Comparison of ENCODE assay signal across 8 cellular contexts in the genomic region with DNA sequence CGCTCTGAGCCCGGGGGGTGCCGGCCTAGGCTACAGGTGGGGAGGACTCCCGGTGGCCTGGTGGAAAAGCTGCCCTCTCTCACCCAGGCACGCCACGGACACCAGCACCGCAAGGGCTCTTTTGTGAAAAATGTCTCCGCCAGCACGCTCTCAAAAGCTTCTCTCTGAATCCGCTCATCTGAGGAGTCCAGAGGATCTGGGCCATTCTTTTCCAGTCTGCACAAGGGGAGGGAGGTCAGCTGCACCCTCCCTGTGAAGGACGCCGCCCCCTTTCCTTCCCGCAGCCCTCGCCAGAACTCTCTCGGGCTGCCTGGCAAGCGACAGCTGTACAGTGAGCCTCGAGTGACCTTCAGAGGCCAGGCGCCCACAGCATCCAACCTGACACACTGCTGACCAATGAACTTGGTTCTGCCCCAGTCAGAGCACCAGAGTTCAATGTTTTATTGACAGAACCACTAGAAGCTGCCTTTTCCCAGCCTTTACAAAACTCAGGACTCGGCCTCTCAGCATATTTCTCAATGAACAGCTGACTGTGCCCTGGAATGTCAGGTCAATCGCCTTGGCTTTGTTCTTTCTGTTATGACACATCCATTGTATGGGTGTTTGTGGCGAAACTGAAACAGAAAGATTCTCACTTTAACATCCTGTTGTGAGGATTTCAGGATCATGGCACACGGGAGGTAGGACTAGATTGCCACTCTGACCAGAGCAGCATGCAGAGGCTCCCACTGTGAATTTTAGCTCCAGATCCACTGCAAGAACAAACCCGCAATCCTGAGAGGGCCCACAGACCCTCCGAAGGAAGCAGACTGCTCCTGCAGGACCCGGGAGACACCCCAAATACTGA. TPM values are rescaled to one million over a fixed set of nuclear protein-coding genes. Genes with fewer than 3 reads are reported as not detected.
A peak's percentile ranks its signal among the peaks of the same experiment; 100 is the strongest.
DNase-seq lines count a peak whose midpoint lies in the region; ATAC-seq and TF ChIP-seq lines count a peak whose summit lies in the region.

No MANE protein-coding gene starts in this region.

- no peak overlapping the region for H3K27ac ChIP-seq in CD8-positive, alpha-beta memory T cell (ENCODE audit: low read depth, low read length)
- H3K27ac ChIP-seq in HCT116 (ENCODE audit: low read depth, low read length), result peak overlapping the region; percentile 76
- peak overlapping the region; percentile 78 to 79 for H3K27ac ChIP-seq in mucosa of rectum (ENCODE audit: low read depth in 2 of 2, low read length in 2 of 2)
- H3K27ac ChIP-seq in urinary bladder (ENCODE audit: low read depth), result peak overlapping the region; percentile 59

- ATAC-seq in HCT116, result peak; percentile 66
- ATAC-seq in esophagus mucosa, result peak; percentile 80
- ATAC-seq in HG02973 (IDR thresholded peaks at IDR 0.05; ENCODE audit: unreplicated experiment), result no peak

- H3K9me2 ChIP-seq in HCT116 (ENCODE audit: insufficient read depth), result no peaks in the 10 kb centered on the region

- POLR2A ChIA-PET in CD8-positive, alpha-beta memory T cell (lab: Charles Lee), result interaction anchor here (0.6 to 4.4 kb wide), 17 partner anchors 8 to 113 kb away, joined by 3 to 37 read pairs (median 4); a partner anchor contains a TSS
- POLR2A ChIA-PET in HCT116 (lab: Charles Lee), result interaction anchor here (0.8 to 2.7 kb wide), 5 partner anchors 8 to 35 kb away, joined by 3 to 20 read pairs (median 4); a partner anchor contains a TSS

- peak overlapping the region; percentile 80 for H3K4me2 ChIP-seq in HCT116 (ENCODE audit: low read length)

- H3K9me3 Mint-ChIP-seq in CD8-positive, alpha-beta memory T cell, result no peaks in the 10 kb centered on the region
- H3K9me3 Mint-ChIP-seq in T-helper 2 cell treated with Interferon-gamma antibody and Interleukin-4, amounts not matched to agents 5 μg/mL and 100 μg/mL, for 36 hours, result peaks cover 6% of the 10 kb centered on the region

- H3K9ac ChIP-seq in HCT116 (ENCODE audit: low read length) (peak overlapping the region; percentile 63), mucosa of rectum (ENCODE audit: low read depth in 1 of 2, low read length in 2 of 2) (peak overlapping the region; percentile 68 to 76)

- DNase-seq in CD8-positive, alpha-beta memory T cell, result peak in 1 of 5 donors; percentile 25
- peak; percentile 58 for DNase-seq in HCT116 (ENCODE audit: low read depth, low spot score)
- DNase-seq in T-helper 2 cell treated with Interferon-gamma antibody and Interleukin-4, amounts not matched to agents 5 μg/mL and 100 μg/mL, for 36 hours (ENCODE audit: low spot score), result no peak
- DNase-seq in lower leg skin (ENCODE audit: low spot score in 2 of 2), result no peak

- H3K4me3 ChIP-seq in CD8-positive, alpha-beta memory T cell (ENCODE audit: low read length), result peak overlapping the region; percentile 34
- peak overlapping the region; percentile 43 to 47 for H3K4me3 ChIP-seq in HCT116 (replicated peaks in 1 of 2; ENCODE audit: low read depth in 1 of 2, low read length in 2 of 2)
- H3K4me3 ChIP-seq in mucosa of rectum (ENCODE audit: low read length in 2 of 2), result peak overlapping the region; percentile 58 to 69
- peak overlapping the region; percentile 74 for H3K4me3 ChIP-seq in urinary bladder (ENCODE audit: low read depth, low read length)
- H3K4me3 ChIP-seq in lower leg skin (ENCODE audit: low read depth, poor library complexity, severe bottlenecking), result no peak overlapping the region

- no peaks in the 10 kb centered on the region for H3K79me2 ChIP-seq in HCT116 (ENCODE audit: insufficient read depth, low read length)

- H3K27ac Mint-ChIP-seq in CD8-positive, alpha-beta memory T cell, result peak overlapping the region; percentile 88 to 98 (median 95)
- peak overlapping the region; percentile 92 for H3K27ac Mint-ChIP-seq in T-helper 2 cell treated with Interferon-gamma antibody and Interleukin-4, amounts not matched to agents 5 μg/mL and 100 μg/mL, for 36 hours

- peak overlapping the region; percentile 74 to 95 (median 85) for H3K4me3 Mint-ChIP-seq in CD8-positive, alpha-beta memory T cell
- peak overlapping the region; percentile 86 for H3K4me3 Mint-ChIP-seq in T-helper 2 cell treated with Interferon-gamma antibody and Interleukin-4, amounts not matched to agents 5 μg/mL and 100 μg/mL, for 36 hours

- no peaks in the 10 kb centered on the region for H3K27me3 Mint-ChIP-seq in CD8-positive, alpha-beta memory T cell
- no peaks in the 10 kb centered on the region for H3K27me3 Mint-ChIP-seq in T-helper 2 cell treated with Interferon-gamma antibody and Interleukin-4, amounts not matched to agents 5 μg/mL and 100 μg/mL, for 36 hours (ENCODE audit: low read depth)

- intact Hi-C loops in HCT116 (cut with micrococcal nuclease), result no loop called here
- intact Hi-C loops in lower leg skin (cut with DNase I; ENCODE audit: low total_unique reads), result no loop called here

- H3K36me3 Mint-ChIP-seq in CD8-positive, alpha-beta memory T cell, result peaks cover 0 to 4% (median 4%) of the 10 kb centered on the region in 3 donors
- peaks cover 16% of the 10 kb centered on the region for H3K36me3 Mint-ChIP-seq in T-helper 2 cell treated with Interferon-gamma antibody and Interleukin-4, amounts not matched to agents 5 μg/mL and 100 μg/mL, for 36 hours (ENCODE audit: low read depth)

- H3K4me1 Mint-ChIP-seq in CD8-positive, alpha-beta memory T cell, result peaks cover 71 to 85% (median 83%) of the 10 kb centered on the region in 3 donors
- peaks cover 59% of the 10 kb centered on the region for H3K4me1 Mint-ChIP-seq in T-helper 2 cell treated with Interferon-gamma antibody and Interleukin-4, amounts not matched to agents 5 μg/mL and 100 μg/mL, for 36 hours (ENCODE audit: low read depth)

- CTCF ChIA-PET in CD8-positive, alpha-beta memory T cell (lab: Charles Lee), result interaction anchor here (1.0 to 3.7 kb wide), 8 partner anchors 12 to 113 kb away, joined by 3 to 12 read pairs (median 5); a partner anchor contains a TSS
- CTCF ChIA-PET in HCT116 (lab: Charles Lee), result interaction anchor here (1.6 to 2.6 kb wide), 2 partner anchors 9 to 85 kb away, joined by 4 to 11 read pairs; no protein-coding TSS in a partner anchor

- TF ChIP-seq CTCF in HCT116 (IDR thresholded peaks at IDR 0.05 in 2 of 3, conservative IDR thresholded peaks at IDR 0.05 in 1 of 3; ENCODE audit: borderline replicate concordance in 1 of 3, insufficient read depth in 1 of 3, low read depth in 2 of 3, low read length in 2 of 3) (no peak), lower leg skin (IDR thresholded peaks at IDR 0.05) (peak in 1 of 3 donors; percentile 70)

- H2AFZ ChIP-seq in HCT116 (ENCODE audit: low read depth, low read length, poor library complexity, severe bottlenecking), result no peak overlapping the region

- WGBS in urinary bladder, result 17% methylated on average over 25 of the region's 25 CpGs
- 45 to 53% methylated on average over 15 to 20 of the region's 25 CpGs for WGBS in lower leg skin, 2 donors

- no TSS peak for BruUV-seq in HCT116 (replicated peaks; lab: Mats Ljungman, UMichigan)

- TF ChIP-seq POLR2A in HCT116 (IDR thresholded peaks at IDR 0.05; ENCODE audit: borderline replicate concordance, extremely low read depth, insufficient read depth, insufficient read length) (no peak), lower leg skin (IDR thresholded peaks at IDR 0.05) (no peak)

- peaks cover 64% of the 10 kb centered on the region for H3K4me1 ChIP-seq in CD8-positive, alpha-beta memory T cell (ENCODE audit: insufficient read depth, low read length)
- peaks cover 29 to 39% of the 10 kb centered on the region in 2 experiments for H3K4me1 ChIP-seq in HCT116 (ENCODE audit: control insufficient read depth in 1 of 2, insufficient read depth in 2 of 2, low read length in 2 of 2)
- H3K4me1 ChIP-seq in mucosa of rectum (ENCODE audit: control insufficient read depth in 2 of 2, insufficient read depth in 2 of 2, low read length in 2 of 2), result peaks cover 21 to 23% of the 10 kb centered on the region in 2 donors
- H3K4me1 ChIP-seq in urinary bladder (ENCODE audit: insufficient read depth), result no peaks in the 10 kb centered on the region

- no peaks in the 10 kb centered on the region for H4K20me1 ChIP-seq in HCT116 (ENCODE audit: insufficient read depth)

- H3K9me3 ChIP-seq in CD8-positive, alpha-beta memory T cell (ENCODE audit: low read length), result no peaks in the 10 kb centered on the region
- H3K9me3 ChIP-seq in HCT116 (ENCODE audit: control insufficient read depth in 1 of 2, insufficient read depth in 1 of 2, low read depth in 1 of 2, low read length in 2 of 2) (no peaks in the 10 kb centered on the region), mucosa of rectum (ENCODE audit: control insufficient read depth in 2 of 2, low read length in 2 of 2) (no peaks in the 10 kb centered on the region)

- no peaks in the 10 kb centered on the region for H3K36me3 ChIP-seq in CD8-positive, alpha-beta memory T cell (ENCODE audit: insufficient read depth, low read length)
- H3K36me3 ChIP-seq in HCT116 (ENCODE audit: control insufficient read depth in 1 of 2, insufficient read depth in 2 of 2, low read length in 2 of 2) (no peaks in the 10 kb centered on the region), mucosa of rectum (ENCODE audit: control insufficient read depth in 2 of 2, insufficient read depth in 2 of 2, low read length in 2 of 2) (no peaks in the 10 kb centered on the region), urinary bladder (ENCODE audit: insufficient read depth) (no peaks in the 10 kb centered on the region)

- no peak for TF ChIP-seq RAD21 in HCT116 (IDR thresholded peaks at IDR 0.05; ENCODE audit: low read depth)

- no peaks in the 10 kb centered on the region for H3K27me3 ChIP-seq in CD8-positive, alpha-beta memory T cell (ENCODE audit: insufficient read depth, low read length, poor library complexity, severe bottlenecking)
- no peaks in the 10 kb centered on the region for H3K27me3 ChIP-seq in HCT116 (ENCODE audit: insufficient read depth, low read length)
- H3K27me3 ChIP-seq in mucosa of rectum (ENCODE audit: control insufficient read depth in 2 of 2, insufficient read depth in 2 of 2, low read length in 2 of 2), result no peaks in the 10 kb centered on the region

- RAD21 ChIA-PET in HCT116 (lab: Charles Lee; ENCODE audit: low non-redundant PET in 1 of 2, low total read pairs in 2 of 2, uncharacterized antibody in 2 of 2, unreplicated experiment in 2 of 2), result no interaction called here

TF ChIP-seq in HCT116, 20 proteins besides CTCF, POLR2A, EP300 and RAD21 (continues in another document):
- TF ChIP-seq ZNF274 (IDR thresholded peaks at IDR 0.05; ENCODE audit: low read depth, low read length) (no peak), EGR1 (IDR thresholded peaks at IDR 0.05; ENCODE audit: low read depth) (peak; percentile 31; the same call in 1 of the 2 replicates), ELF1 (IDR thresholded peaks at IDR 0.05; ENCODE audit: borderline replicate concordance, low read depth) (no peak)

RNA-seq across cellular contexts. Expression of a gene that starts 26.7 kb away (rescaled TPM):
- total RNA-seq in CD8-positive, alpha-beta memory T cell, result 10 to 100 TPM; 63.5 to 65.1 TPM
- 42.3 TPM for polyA plus RNA-seq in CD8-positive, alpha-beta memory T cell
- total RNA-seq in HCT116 (2021; ENCODE audit: unreplicated experiment) (31.5 TPM), esophagus mucosa (8.4 TPM), urinary bladder (8.2 TPM), lower leg skin (1 to 10 TPM in 2 of 4 donors, under 1 TPM in 2; 0.42 to 3.9 (median 1.5) TPM)
- polyA plus RNA-seq in HCT116 (2012), result 18.2 and 23.9 TPM in 2 replicates
- polyA plus RNA-seq in urinary bladder, result 4.4 TPM

RNA-seq across cellular contexts. Expression of a gene that starts 34.8 kb away (rescaled TPM):
- 10 to 100 TPM; 40.4 to 42.4 TPM for total RNA-seq in CD8-positive, alpha-beta memory T cell
- polyA plus RNA-seq in CD8-positive, alpha-beta memory T cell, result 103 TPM
- total RNA-seq in HCT116 (2021; ENCODE audit: unreplicated experiment), result 73.2 TPM
- polyA plus RNA-seq in HCT116 (2012), result 71.4 and 74.9 TPM in 2 replicates
- 576 TPM for total RNA-seq in esophagus mucosa
- 15.9 TPM for total RNA-seq in urinary bladder
- polyA plus RNA-seq in urinary bladder, result 29.3 TPM
- total RNA-seq in lower leg skin, result 10 to 100 TPM; 12.6 to 41.1 (median 17.6) TPM
